8 cellular contexts compared by ENCODE assay signal in genomic region chr6:36443951-36444428, GRCh38. TPM values are rescaled to one million over a fixed set of nuclear protein-coding genes. Genes with fewer than 3 reads are reported as not detected.
DNase-seq lines count a peak whose midpoint lies in the region; ATAC-seq lines count a peak whose summit lies in the region.

No MANE protein-coding gene starts in this region.

- peak overlapping the region; percentile 95 for H3K4me3 Mint-ChIP-seq in activated T-helper 17 cell treated with anti-CD3 and anti-CD28 coated beads, Interleukin-2, amount 50 U/mL, for 72 hours

- peak overlapping the region; percentile 81 for H3K4me3 ChIP-seq in Karpas-422 (ENCODE audit: low read length)
- H3K4me3 ChIP-seq in iPS-11a (ENCODE audit: low read depth, low read length): peak overlapping the region; percentile 81
- H3K4me3 ChIP-seq in skeletal muscle tissue (ENCODE audit: low read length in 3 of 3): peak overlapping the region; percentile 85 to 98 (median 95)

- DNase-seq in DMS79 treated with DMSO at 0.1 percent for 48 hours (lab: John Stamatoyannopoulos, UW) (peak; percentile 45), DMS79 (lab: John Stamatoyannopoulos, UW) (no peak), Karpas-422 (peak; percentile 61), DMS153 treated with DMSO at 0.1 percent for 48 hours (lab: John Stamatoyannopoulos, UW; ENCODE audit: unreplicated experiment) (no peak)

- no peaks in the 10 kb centered on the region for H4K20me1 ChIP-seq in Karpas-422 (ENCODE audit: insufficient read depth, low read depth, low read length)

- H3K27ac Mint-ChIP-seq in activated T-helper 17 cell treated with anti-CD3 and anti-CD28 coated beads, Interleukin-2, amount 50 U/mL, for 72 hours: peak overlapping the region; percentile 90

- peak overlapping the region; percentile 82 for H3K4me2 ChIP-seq in Karpas-422 (ENCODE audit: low read depth, low read length, poor library complexity, severe bottlenecking)

- no peaks in the 10 kb centered on the region for H3K9me2 ChIP-seq in Karpas-422 (replicated peaks; ENCODE audit: insufficient read depth, low read length)

- H3K9ac ChIP-seq in Karpas-422 (ENCODE audit: low read length): peak overlapping the region; percentile 94
- peak overlapping the region; percentile 94 to 99 (median 95) for H3K9ac ChIP-seq in skeletal muscle tissue (ENCODE audit: low read depth in 1 of 3, low read length in 3 of 3)

- H3K4me1 ChIP-seq in Karpas-422 (ENCODE audit: low read length) (peaks cover 28% of the 10 kb centered on the region), skeletal muscle tissue (ENCODE audit: control insufficient read depth in 3 of 3, insufficient read depth in 3 of 3, low read length in 3 of 3) (peaks cover 21 to 26% (median 22%) of the 10 kb centered on the region in 3 donors)

- H3K27me3 ChIP-seq in Karpas-422 (ENCODE audit: low read length) (no peaks in the 10 kb centered on the region), skeletal muscle tissue (ENCODE audit: control insufficient read depth in 3 of 3, insufficient read depth in 3 of 3, low read length in 3 of 3) (no peaks in the 10 kb centered on the region)

- no peak overlapping the region for H2AFZ ChIP-seq in Karpas-422 (ENCODE audit: low read length)

- H3K4me1 Mint-ChIP-seq in activated T-helper 17 cell treated with anti-CD3 and anti-CD28 coated beads, Interleukin-2, amount 50 U/mL, for 72 hours: peaks cover 24% of the 10 kb centered on the region

- no peaks in the 10 kb centered on the region for H3K9me3 Mint-ChIP-seq in activated T-helper 17 cell treated with anti-CD3 and anti-CD28 coated beads, Interleukin-2, amount 50 U/mL, for 72 hours

- peaks cover 68% of the 10 kb centered on the region for H3K79me2 ChIP-seq in Karpas-422 (ENCODE audit: low read length)

- H3K9me3 ChIP-seq in Karpas-422 (ENCODE audit: low read length) (no peaks in the 10 kb centered on the region), skeletal muscle tissue (ENCODE audit: control insufficient read depth in 3 of 3, low read length in 3 of 3) (no peaks in the 10 kb centered on the region)

- ATAC-seq in activated T-helper 17 cell treated with anti-CD3 and anti-CD28 coated beads, Interleukin-2, amount 50 U/mL, for 72 hours (replicated peaks): no peak
- no peak for ATAC-seq in HG02973 (IDR thresholded peaks at IDR 0.05; ENCODE audit: unreplicated experiment)

- peaks cover 36% of the 10 kb centered on the region for H3K36me3 Mint-ChIP-seq in activated T-helper 17 cell treated with anti-CD3 and anti-CD28 coated beads, Interleukin-2, amount 50 U/mL, for 72 hours (ENCODE audit: low read depth)

- H3K36me3 ChIP-seq in Karpas-422 (ENCODE audit: insufficient read depth, low read length): peaks cover 31% of the 10 kb centered on the region
- peaks cover under 1% of the 10 kb centered on the region in 3 donors for H3K36me3 ChIP-seq in skeletal muscle tissue (ENCODE audit: control insufficient read depth in 3 of 3, insufficient read depth in 3 of 3, low read length in 3 of 3)

- H3K27ac ChIP-seq in Karpas-422 (ENCODE audit: low read length) (peak overlapping the region; percentile 81), skeletal muscle tissue (ENCODE audit: low read depth, low read length) (peak overlapping the region; percentile 94)

- H3K27me3 Mint-ChIP-seq in activated T-helper 17 cell treated with anti-CD3 and anti-CD28 coated beads, Interleukin-2, amount 50 U/mL, for 72 hours: no peaks in the 10 kb centered on the region

RNA-seq across cellular contexts. Expression of gene KCTD20, which starts 1.2 kb away (rescaled TPM):
- total RNA-seq in Karpas-422 (2014; rRNA removed; shearing (Covaris generic); ENCODE audit: low replicate concordance): 71.4 and 94.5 TPM in 2 replicates
- 10 to 100 TPM; 41.1 to 57.6 TPM for total RNA-seq in activated T-helper 17 cell treated with anti-CD3 and anti-CD28 coated beads, Interleukin-2, amount 50 U/mL, for 72 hours
- 64.2 TPM for total RNA-seq in skeletal muscle tissue

RNA-seq across cellular contexts. Expression of gene PXT1, which starts 1.3 kb away (rescaled TPM):
- total RNA-seq in Karpas-422 (2014; rRNA removed; shearing (Covaris generic); ENCODE audit: low replicate concordance): not detected in 2 replicates
- total RNA-seq in activated T-helper 17 cell treated with anti-CD3 and anti-CD28 coated beads, Interleukin-2, amount 50 U/mL, for 72 hours: under 1 TPM; 0.11 to 0.87 TPM
- total RNA-seq in skeletal muscle tissue: not detected

RNA-seq across cellular contexts. Expression of gene ETV7, which starts 56.5 kb away (rescaled TPM):
- total RNA-seq in Karpas-422 (2014; rRNA removed; shearing (Covaris generic); ENCODE audit: low replicate concordance): not detected in 2 replicates
- total RNA-seq in activated T-helper 17 cell treated with anti-CD3 and anti-CD28 coated beads, Interleukin-2, amount 50 U/mL, for 72 hours: 10 to 100 TPM in 1 of 2 donors, 1 to 10 TPM in 1; 2.6 to 16.9 TPM
- not detected for total RNA-seq in skeletal muscle tissue

Comparison
In these comparisons a context has a peak if more than half of its experiments do, and no peak if none do; other contexts are left out.
1. DNase-seq: peak in DMS79 treated with DMSO at 0.1 percent for 48 hours (single experiment) and Karpas-422 (single experiment); none in DMS79 (single experiment) and DMS153 treated with DMSO at 0.1 percent for 48 hours (single experiment).
2. Peak in every context shown above with its lines, with median percentiles within 50 percentile points of each other: H3K4me3 ChIP-seq.